ENCODE assay signal across 2 cellular contexts in genomic region chr2:81097361-81097760, GRCh38.
"Had no signal": no experiment of that assay in that cellular context is flagged by ENCODE, and none has a peak within 500 bp of the region (broad histone marks: within the 10 kb centered on the region; RNA-seq: fewer than 3 reads in every experiment).

No MANE protein-coding gene starts in this region.

- ATAC-seq: GM12878 had no signal

- H3K4me3 ChIP-seq: GM12878 had no signal

- DNase-seq: GF-D8 had no signal
